Comparison of ENCODE assay signal across 8 cellular contexts in genomic region chr7:127392182-127392565, GRCh38. TPM values are rescaled to one million over a fixed set of nuclear protein-coding genes. Genes with fewer than 3 reads are reported as not detected.
DNase-seq lines count a peak whose midpoint lies in the region; ATAC-seq and TF ChIP-seq lines count a peak whose summit lies in the region.

No MANE protein-coding gene starts in this region.

- H3K9me3 ChIP-seq in thymus (ENCODE audit: control insufficient read depth) = no peaks in the 10 kb centered on the region

- peaks cover 2% of the 10 kb centered on the region for H3K36me3 ChIP-seq in thymus (ENCODE audit: control insufficient read depth, insufficient read depth)

- under 1% methylated on average over 48 of the region's 48 CpGs for WGBS in thymus

- H3K27ac ChIP-seq in foreskin keratinocyte (peak overlapping the region; percentile 57), thymus (ENCODE audit: low read depth) (peak overlapping the region; percentile 96)

- DNase-seq in activated CD4-positive, CD25-positive, alpha-beta regulatory T cell (lab: John Stamatoyannopoulos, UW) = peak; percentile 46 to 62 (median 55)
- no peak for DNase-seq in activated CD4-positive, CD25-positive, alpha-beta regulatory T cell treated with anti-CD3 and anti-CD28 coated beads, Interleukin-2, amount 50 U/mL, for 72 hours
- peak; percentile 69 for DNase-seq in OCI-M1 (lab: John Stamatoyannopoulos, UW)
- peak; percentile 58 for DNase-seq in activated gamma-delta T cell treated with Interleukin-2 at 50 U/mL for 16 hours
- DNase-seq in foreskin keratinocyte = peak in 1 of 2 donors; percentile 49
- DNase-seq in omental fat pad (ENCODE audit: low spot score) = no peak

- peaks cover 26% of the 10 kb centered on the region for H3K4me1 ChIP-seq in foreskin keratinocyte
- peaks cover 7% of the 10 kb centered on the region for H3K4me1 ChIP-seq in thymus (ENCODE audit: control insufficient read depth, insufficient read depth, low read length)

- H3K4me3 ChIP-seq in thymus (ENCODE audit: low read length) = peak overlapping the region; percentile 88

- H3K27me3 ChIP-seq in foreskin keratinocyte = no peaks in the 10 kb centered on the region
- H3K27me3 ChIP-seq in thymus (ENCODE audit: control insufficient read depth, insufficient read depth) = peaks cover 3% of the 10 kb centered on the region

- no peak for TF ChIP-seq CTCF in foreskin keratinocyte (conservative IDR thresholded peaks at IDR 0.05)
- no peak for TF ChIP-seq CTCF in omental fat pad (IDR thresholded peaks at IDR 0.05)

- ATAC-seq in HG02970 (IDR thresholded peaks at IDR 0.05; ENCODE audit: low FRiP score, unreplicated experiment) (peak; percentile 41), foreskin keratinocyte (peak; percentile 71), omental fat pad (ENCODE audit: low FRiP score) (peak; percentile 76)

RNA-seq across cellular contexts. Expression of gene ZNF800, which starts 0.3 kb away (rescaled TPM):
- 18.1 and 18.7 TPM in 2 replicates for total RNA-seq in foreskin keratinocyte
- polyA plus RNA-seq in foreskin keratinocyte = 3.7 and 3.9 TPM in 2 replicates
- 10 to 100 TPM; 28.3 to 47.2 (median 35.8) TPM for total RNA-seq in omental fat pad
- polyA plus RNA-seq in thymus = 16.3 TPM

Comparison
In these comparisons a context has a peak if more than half of its experiments do, and no peak if none do; other contexts are left out.
1. DNase-seq: peak in activated CD4-positive, CD25-positive, alpha-beta regulatory T cell (4 of 4), OCI-M1 (single experiment) and activated gamma-delta T cell treated with Interleukin-2 at 50 U/mL for 16 hours (single experiment); none in activated CD4-positive, CD25-positive, alpha-beta regulatory T cell treated with anti-CD3 and anti-CD28 coated beads, Interleukin-2, amount 50 U/mL, for 72 hours (single experiment) and omental fat pad (single experiment).
2. Peak in every context shown above with its lines, with median percentiles within 50 percentile points of each other: ATAC-seq.